ENCODE assay signal across 8 cellular contexts in genomic region chr1:166884040-166884642, GRCh38. TPM values are rescaled to one million over a fixed set of nuclear protein-coding genes. Genes with fewer than 3 reads are reported as not detected.
DNase-seq lines count a peak whose midpoint lies in the region; ATAC-seq and TF ChIP-seq lines count a peak whose summit lies in the region.

No MANE protein-coding gene starts in this region.

- H3K36me3 ChIP-seq in ES-I3 (ENCODE audit: insufficient read depth, low read length) = no peaks in the 10 kb centered on the region
- H3K36me3 ChIP-seq in HUES64 (ENCODE audit: insufficient read depth, low read length) = no peaks in the 10 kb centered on the region
- H3K36me3 ChIP-seq in gastroesophageal sphincter = no peaks in the 10 kb centered on the region

- WGBS in HUES64 = 26% methylated on average over 44 of the region's 44 CpGs
- WGBS in gastroesophageal sphincter (ENCODE audit: low coverage in 1 of 2), 2 donors = no CpG with 5 or more reads among the region's 44 CpGs

- H3K9me3 ChIP-seq in ES-I3 (ENCODE audit: control insufficient read depth, insufficient read depth, low read length) (no peaks in the 10 kb centered on the region), HUES64 (ENCODE audit: insufficient read depth, low read depth, low read length) (no peaks in the 10 kb centered on the region), gastroesophageal sphincter (no peaks in the 10 kb centered on the region)

- H3K27ac ChIP-seq in HUES64 (ENCODE audit: low read depth, low read length) = no peak overlapping the region
- no peak overlapping the region for H3K27ac ChIP-seq in gastroesophageal sphincter

- H3K4me3 Mint-ChIP-seq in neural crest cell = no peak overlapping the region

- no peaks in the 10 kb centered on the region for H3K36me3 Mint-ChIP-seq in neural crest cell (ENCODE audit: low read depth)

- H3K27me3 ChIP-seq in HUES64 (ENCODE audit: insufficient read depth, low read length) (peaks cover 38% of the 10 kb centered on the region), gastroesophageal sphincter (peaks cover 36% of the 10 kb centered on the region)

- peak overlapping the region; percentile 40; the same call in 1 of the 2 replicates for H3K9ac ChIP-seq in ES-I3 (ENCODE audit: low read depth, low read length)
- H3K9ac ChIP-seq in HUES64 (ENCODE audit: low read depth, low read length) = peak overlapping the region; percentile 52

- no peaks in the 10 kb centered on the region for H3K9me3 Mint-ChIP-seq in neural crest cell

- peak; percentile 22 to 78 (median 60) for TF ChIP-seq CTCF in gastroesophageal sphincter (IDR thresholded peaks at IDR 0.05)
- TF ChIP-seq CTCF in neural crest cell (conservative IDR thresholded peaks at IDR 0.05) = peak; percentile 75

- peak; percentile 65 for ATAC-seq in gastroesophageal sphincter
- no peak for ATAC-seq in GM21447 (IDR thresholded peaks at IDR 0.05; ENCODE audit: unreplicated experiment)
- no peak for ATAC-seq in HG03196 (IDR thresholded peaks at IDR 0.05; ENCODE audit: unreplicated experiment)

- peaks cover 25% of the 10 kb centered on the region for H3K4me1 Mint-ChIP-seq in neural crest cell

- peak overlapping the region; percentile 44 for H3K4me3 ChIP-seq in HUES64 (ENCODE audit: low read length)
- peak overlapping the region in 1 of 2 donors; percentile 21 for H3K4me3 ChIP-seq in gastroesophageal sphincter

- TF ChIP-seq POLR2A in gastroesophageal sphincter (IDR thresholded peaks at IDR 0.05) = no peak

- peaks cover 30% of the 10 kb centered on the region for H3K27me3 Mint-ChIP-seq in neural crest cell (ENCODE audit: low read depth)

- DNase-seq in activated T-cell treated with anti-CD3 and anti-CD28 coated beads for 48 hours (ENCODE audit: low read depth) (peak; percentile 41), neural crest cell (ENCODE audit: low read depth, low spot score) (peak; percentile 70), epidermal melanocyte (ENCODE audit: insufficient read length, low spot score) (no peak)

- no peak for TF ChIP-seq EP300 in gastroesophageal sphincter (IDR thresholded peaks at IDR 0.05)

- H3K4me1 ChIP-seq in ES-I3 (ENCODE audit: insufficient read depth, low read length) (no peaks in the 10 kb centered on the region), HUES64 (ENCODE audit: insufficient read depth, low read length) (no peaks in the 10 kb centered on the region), gastroesophageal sphincter (peaks cover 0 to 8% (median 5%) of the 10 kb centered on the region in 3 donors)

- H3K27ac Mint-ChIP-seq in neural crest cell (ENCODE audit: unreplicated experiment) = no peak overlapping the region

RNA-seq across cellular contexts. Expression of gene TADA1, which starts 8.1 kb away (rescaled TPM):
- 23.3 TPM for polyA plus RNA-seq in HUES64 (2013, experiment 1 of 2)
- polyA plus RNA-seq in HUES64 (2013, experiment 2 of 2) = 24.7 TPM
- 10 to 100 TPM in 3 of 4 donors, 1 to 10 TPM in 1; 9.5 to 16.2 (median 13.6) TPM for total RNA-seq in gastroesophageal sphincter
- 24.1 and 25.6 TPM in 2 replicates for total RNA-seq in neural crest cell

RNA-seq across cellular contexts. Expression of gene POGK, which starts 44.9 kb away (rescaled TPM):
- 28.5 TPM for polyA plus RNA-seq in HUES64 (2013, experiment 1 of 2)
- 30.5 TPM for polyA plus RNA-seq in HUES64 (2013, experiment 2 of 2)
- 10 to 100 TPM; 36.5 to 51.2 (median 44.8) TPM for total RNA-seq in gastroesophageal sphincter
- 57.3 and 60.0 TPM in 2 replicates for total RNA-seq in neural crest cell
